In genomic region chr6:148272084-148272483, GRCh38 we compare ENCODE assay signal across 13 cellular contexts.
DNase-seq lines count a peak whose midpoint lies in the region; ATAC-seq and TF ChIP-seq lines count a peak whose summit lies in the region.
"Had no signal": no experiment of that assay in that cellular context is flagged by ENCODE, and none has a peak within 500 bp of the region (broad histone marks: within the 10 kb centered on the region; RNA-seq: fewer than 3 reads in every experiment).

No MANE protein-coding gene starts in this region.

- no TSS peak for BruUV-seq in PC-3 (replicated peaks; lab: Mats Ljungman, UMichigan)

- H3K27ac Mint-ChIP-seq in nephron, result peak overlapping the region; percentile 31 to 90 (median 77)

- in situ Hi-C loops in G401 (cut with HindIII; ENCODE audit: low sequenced_read_pairs), result no loop called here

- peaks cover 4% of the 10 kb centered on the region for H3K27me3 Mint-ChIP-seq in nephron (ENCODE audit: low read depth)

- no peak overlapping the region for H3K4me2 ChIP-seq in PC-3 (ENCODE audit: low read length)

- peak; percentile 97 for DNase-seq in AG10803 (ENCODE audit: low read depth)
- DNase-seq in PC-3, result peak; percentile 12
- peak; percentile 58 for DNase-seq in epithelial cell of esophagus (ENCODE audit: low read depth)
- DNase-seq in G401 (ENCODE audit: low spot score), result no peak
- DNase-seq in posterior cingulate gyrus, result no peak
- no peak for DNase-seq in NCI-H526 (lab: John Stamatoyannopoulos, UW)
- no peak for DNase-seq in DMS53 (lab: John Stamatoyannopoulos, UW)
- DNase-seq: activated CD8-positive, alpha-beta memory T cell treated with anti-CD3 and anti-CD28 coated beads, Interleukin-2, amount 50 U/mL, for 4 hours; CD4-positive, CD25-positive, alpha-beta regulatory T cell; effector memory CD4-positive, alpha-beta T cell; NCI-H2171 treated with DMSO at 0.1 percent for 48 hours had no signal

- no peaks in the 10 kb centered on the region for H3K9me3 ChIP-seq in PC-3 (ENCODE audit: low read length)

- H3K4me1 Mint-ChIP-seq in nephron, result peaks cover 12% of the 10 kb centered on the region
- H3K4me1 Mint-ChIP-seq: CD4-positive, CD25-positive, alpha-beta regulatory T cell had no signal

- no peaks in the 10 kb centered on the region for H3K36me3 ChIP-seq in PC-3 (ENCODE audit: low read depth, low read length)

- CTCF ChIA-PET in PC-3 (lab: Charles Lee), result no interaction called here

- no peaks in the 10 kb centered on the region for H3K9me2 ChIP-seq in PC-3 (replicated peaks; ENCODE audit: low read length)

- intact Hi-C loops in PC-3 (cut with micrococcal nuclease) (no loop called here), posterior cingulate gyrus (cut with DNase I) (loop anchor here (5.0 kb wide), 1 partner anchor 190 kb away; no protein-coding TSS in a partner anchor)

- no peaks in the 10 kb centered on the region for H3K79me2 ChIP-seq in PC-3 (ENCODE audit: low read length)

- no peak overlapping the region for H3K9ac ChIP-seq in PC-3 (ENCODE audit: low read length)

- H3K4me1 ChIP-seq in PC-3 (ENCODE audit: insufficient read depth, low read length), result peaks cover 26% of the 10 kb centered on the region

- peaks cover 6% of the 10 kb centered on the region for H3F3A ChIP-seq in PC-3 (ENCODE audit: low read length, unreplicated experiment)

- no peaks in the 10 kb centered on the region for H3K9me3 Mint-ChIP-seq in nephron

- no peak overlapping the region for H3K27ac ChIP-seq in PC-3 (ENCODE audit: low read length)

- POLR2A ChIA-PET in PC-3 (lab: Charles Lee; ENCODE audit: unreplicated experiment), result no interaction called here

- H2AFZ ChIP-seq in PC-3 (ENCODE audit: low read length), result 0 out of 2 replicates have a peak overlapping the region, but pooled peaks have one; percentile 42

- peak overlapping the region in 2 of 3 experiments; percentile 43 to 66 for H3K4me3 Mint-ChIP-seq in nephron
- H3K4me3 Mint-ChIP-seq: CD4-positive, CD25-positive, alpha-beta regulatory T cell had no signal

- TF ChIP-seq CTCF in AG10803 (conservative IDR thresholded peaks at IDR 0.05; ENCODE audit: low read length), result no peak
- TF ChIP-seq CTCF in PC-3 (conservative IDR thresholded peaks at IDR 0.05; ENCODE audit: low read depth, low read length), result no peak
- TF ChIP-seq CTCF in epithelial cell of esophagus (IDR thresholded peaks at IDR 0.05; ENCODE audit: insufficient read depth, low read depth, low read length, missing control alignments), result no peak
- TF ChIP-seq CTCF in nephron (IDR thresholded peaks at IDR 0.05; ENCODE audit: unreplicated experiment in 3 of 3), result no peak

- peak overlapping the region; percentile 71 for H3K4me3 ChIP-seq in AG10803 (ENCODE audit: low read length)
- no peak overlapping the region for H3K4me3 ChIP-seq in PC-3 (ENCODE audit: low read length)
- H3K4me3 ChIP-seq in epithelial cell of esophagus (ENCODE audit: low read length), result no peak overlapping the region
- H3K4me3 ChIP-seq: lung had no signal

- H4K20me1 ChIP-seq in PC-3 (ENCODE audit: low read length), result no peaks in the 10 kb centered on the region

- no peaks in the 10 kb centered on the region for H3K27me3 ChIP-seq in PC-3 (ENCODE audit: low read length)

- ATAC-seq in PC-3, result no peak

- H3K36me3 Mint-ChIP-seq in nephron (ENCODE audit: low read depth), result no peaks in the 10 kb centered on the region
- H3K36me3 Mint-ChIP-seq: CD4-positive, CD25-positive, alpha-beta regulatory T cell had no signal

Comparison
In these comparisons a context has a peak if more than half of its experiments do, and no peak if none do; other contexts are left out.
1. DNase-seq: peak in AG10803 (single experiment), PC-3 (single experiment) and epithelial cell of esophagus (single experiment); none in G401 (single experiment), posterior cingulate gyrus (0 of 10), NCI-H526 (0 of 2) and DMS53 (single experiment).